Comparison of ENCODE assay signal across 1 cellular context in genomic region chr3:126996905-126997304, GRCh38.
TF ChIP-seq lines count a peak whose summit lies in the region.

No MANE protein-coding gene starts in this region.

TF ChIP-seq in H1, 55 proteins besides CTCF, POLR2A, EP300 and RAD21:
- TF ChIP-seq POLR2AphosphoS5 (IDR thresholded peaks at IDR 0.05; ENCODE audit: low read depth, low read length) (no peak), SAP30 (IDR thresholded peaks at IDR 0.05; ENCODE audit: insufficient read depth, insufficient replicate concordance, low read length) (no peak), RBBP5 (IDR thresholded peaks at IDR 0.05; ENCODE audit: borderline replicate concordance, low read depth, low read length) (no peak), CEBPB (IDR thresholded peaks at IDR 0.05; ENCODE audit: low read depth, low read length) (no peak), GTF2F1 (IDR thresholded peaks at IDR 0.05; ENCODE audit: borderline replicate concordance, low read depth, low read length) (no peak), POU5F1 (IDR thresholded peaks at IDR 0.05; ENCODE audit: low read depth, low read length) (no peak), NRF1 (IDR thresholded peaks at IDR 0.05; ENCODE audit: low read depth, low read length) (no peak), CHD7 (IDR thresholded peaks at IDR 0.05; ENCODE audit: insufficient replicate concordance, low read length) (no peak), USF2 (IDR thresholded peaks at IDR 0.05; ENCODE audit: low read length) (no peak), SUZ12 (IDR thresholded peaks at IDR 0.05; ENCODE audit: low read length) (no peak), CBX5 (IDR thresholded peaks at IDR 0.05; ENCODE audit: low read depth, low read length) (no peak)
- TF ChIP-seq, protein P1, sequence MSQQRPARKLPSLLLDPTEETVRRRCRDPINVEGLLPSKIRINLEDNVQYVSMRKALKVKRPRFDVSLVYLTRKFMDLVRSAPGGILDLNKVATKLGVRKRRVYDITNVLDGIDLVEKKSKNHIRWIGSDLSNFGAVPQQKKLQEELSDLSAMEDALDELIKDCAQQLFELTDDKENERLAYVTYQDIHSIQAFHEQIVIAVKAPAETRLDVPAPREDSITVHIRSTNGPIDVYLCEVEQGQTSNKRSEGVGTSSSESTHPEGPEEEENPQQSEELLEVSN (IDR thresholded peaks at IDR 0.05), result no peak
- TF ChIP-seq, protein P2, sequence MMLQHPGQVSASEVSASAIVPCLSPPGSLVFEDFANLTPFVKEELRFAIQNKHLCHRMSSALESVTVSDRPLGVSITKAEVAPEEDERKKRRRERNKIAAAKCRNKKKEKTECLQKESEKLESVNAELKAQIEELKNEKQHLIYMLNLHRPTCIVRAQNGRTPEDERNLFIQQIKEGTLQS (IDR thresholded peaks at IDR 0.05; ENCODE audit: insufficient read depth, low read depth, low read length), result no peak
